ENCODE assay signal across 20 cellular contexts in the genomic region with DNA sequence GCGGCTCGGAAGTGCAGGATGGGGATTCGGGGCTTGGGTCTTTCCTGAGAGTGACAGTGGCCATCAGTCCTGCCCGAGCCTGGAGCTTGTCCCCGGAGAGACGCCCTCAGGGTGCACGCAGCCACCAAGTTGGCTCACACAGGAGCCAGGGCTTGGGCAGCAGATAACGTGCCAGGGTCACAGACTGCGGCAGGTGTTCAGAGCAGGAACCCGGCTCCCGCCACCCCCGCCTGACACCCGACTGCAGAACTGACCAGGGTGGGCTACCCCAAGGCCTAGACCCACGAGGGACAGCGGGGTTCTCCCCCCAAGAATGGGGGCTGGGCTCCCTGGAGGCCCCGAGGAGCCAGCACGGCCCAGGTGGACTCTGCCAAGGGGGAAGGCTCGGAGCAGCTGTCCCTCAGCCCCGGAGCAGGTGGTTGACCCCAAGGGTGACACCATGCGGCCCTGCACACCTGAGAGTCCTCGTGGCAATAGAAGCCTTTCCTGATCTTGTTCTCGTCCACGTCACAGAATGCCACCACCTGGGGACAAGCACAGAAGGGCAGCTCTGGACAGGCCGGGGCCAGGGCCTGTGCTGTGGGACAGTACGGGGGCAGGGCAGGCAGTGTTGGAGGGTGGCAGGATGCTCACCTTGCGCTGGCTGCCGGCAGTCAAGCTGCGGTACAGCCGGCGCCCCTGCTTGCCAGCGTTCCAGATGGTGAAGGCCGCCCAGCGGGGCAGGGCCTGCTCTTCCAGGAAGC.
DNase-seq lines count a peak whose midpoint lies in the region; FAIRE-seq and TF ChIP-seq lines count a peak whose summit lies in the region.
"Had no signal": no experiment of that assay in that cellular context is flagged by ENCODE, and none has a peak within 500 bp of the region (broad histone marks: within the 10 kb centered on the region; RNA-seq: fewer than 3 reads in every experiment).

No MANE protein-coding gene starts in this region.

- H3K27me3 ChIP-seq in sigmoid colon: no peaks in the 10 kb centered on the region
- H3K27me3 ChIP-seq: esophagus muscularis mucosa, hepatocyte, vagina had no signal

- H3K9me3 ChIP-seq in kidney (ENCODE audit: control insufficient read depth in 1 of 2, low read length in 2 of 2) (peaks cover 0 to 3% of the 10 kb centered on the region in 2 donors), sigmoid colon (peaks cover 0 to 3% (median 1%) of the 10 kb centered on the region in 4 donors)

- no peaks in the 10 kb centered on the region for H3K36me3 ChIP-seq in kidney (ENCODE audit: control insufficient read depth in 1 of 2, insufficient read depth in 2 of 2, low read length in 2 of 2)
- H3K36me3 ChIP-seq in sigmoid colon: no peaks in the 10 kb centered on the region
- H3K36me3 ChIP-seq: vagina had no signal

- H3K4me1 ChIP-seq in kidney (ENCODE audit: control insufficient read depth in 1 of 2, insufficient read depth in 1 of 2, low read depth in 1 of 2, low read length in 2 of 2): no peaks in the 10 kb centered on the region
- no peaks in the 10 kb centered on the region for H3K4me1 ChIP-seq in sigmoid colon
- H3K4me1 ChIP-seq: esophagus muscularis mucosa, vagina had no signal

- no peak for TF ChIP-seq POLR2A in sigmoid colon (IDR thresholded peaks at IDR 0.05)

- TF ChIP-seq CTCF in kidney (IDR thresholded peaks at IDR 0.05; ENCODE audit: borderline replicate concordance, extremely low read depth, insufficient read depth) (no peak), sigmoid colon (IDR thresholded peaks at IDR 0.05) (no peak)

- DNase-seq in G401 (ENCODE audit: low spot score) (peak; percentile 43), NCI-H1694 (lab: John Stamatoyannopoulos, UW) (peak; percentile 71), kidney (peak; percentile 70), sigmoid colon (peak; percentile 61), NCI-H2227 (lab: John Stamatoyannopoulos, UW; ENCODE audit: unreplicated experiment) (no peak), NCI-H1930 (lab: John Stamatoyannopoulos, UW) (no peak), midbrain (lab: John Stamatoyannopoulos, UW) (no peak)
- DNase-seq: CD4-positive, alpha-beta memory T cell; effector memory CD8-positive, alpha-beta T cell; HCEC 1CT; NCI-H226; NCI-H748 treated with DMSO at 0.1 percent for 48 hours; nucleus accumbens; retina; T-helper 1 cell had no signal

- H3K4me3 ChIP-seq in kidney (ENCODE audit: low read length in 2 of 2) (no peak overlapping the region), sigmoid colon (no peak overlapping the region)
- H3K4me3 ChIP-seq: esophagus muscularis mucosa, hepatocyte, vagina had no signal

- H3K27ac ChIP-seq in kidney (ENCODE audit: low read depth in 2 of 2, low read length in 2 of 2): no peak overlapping the region
- no peak overlapping the region for H3K27ac ChIP-seq in sigmoid colon
- H3K27ac ChIP-seq: esophagus muscularis mucosa, hepatocyte, vagina had no signal

- WGBS in sigmoid colon, 2 donors: 94 to 97% methylated on average over 33 of the region's 33 CpGs

- no peak for TF ChIP-seq EP300 in sigmoid colon (IDR thresholded peaks at IDR 0.05)

- in situ Hi-C loops in G401 (cut with HindIII; ENCODE audit: low sequenced_read_pairs): no loop called here

- intact Hi-C loops in kidney (cut with DNase I) (no loop called here), sigmoid colon (cut with DNase I) (no loop called here)

- no peak for FAIRE-seq in kidney (lab: Jason Lieb, UNC)
- FAIRE-seq: frontal cortex, TTC549 had no signal

- no peak overlapping the region for H3K9ac ChIP-seq in kidney (ENCODE audit: low read length in 2 of 2)

Comparison
In these comparisons a context has a peak if more than half of its experiments do, and no peak if none do; other contexts are left out.
1. DNase-seq: peak in G401 (single experiment), NCI-H1694 (single experiment), kidney (single experiment) and sigmoid colon (single experiment); none in NCI-H2227 (single experiment), NCI-H1930 (0 of 2) and midbrain (single experiment).